Comparison of ENCODE assay signal across 1 cellular context in the genomic region with DNA sequence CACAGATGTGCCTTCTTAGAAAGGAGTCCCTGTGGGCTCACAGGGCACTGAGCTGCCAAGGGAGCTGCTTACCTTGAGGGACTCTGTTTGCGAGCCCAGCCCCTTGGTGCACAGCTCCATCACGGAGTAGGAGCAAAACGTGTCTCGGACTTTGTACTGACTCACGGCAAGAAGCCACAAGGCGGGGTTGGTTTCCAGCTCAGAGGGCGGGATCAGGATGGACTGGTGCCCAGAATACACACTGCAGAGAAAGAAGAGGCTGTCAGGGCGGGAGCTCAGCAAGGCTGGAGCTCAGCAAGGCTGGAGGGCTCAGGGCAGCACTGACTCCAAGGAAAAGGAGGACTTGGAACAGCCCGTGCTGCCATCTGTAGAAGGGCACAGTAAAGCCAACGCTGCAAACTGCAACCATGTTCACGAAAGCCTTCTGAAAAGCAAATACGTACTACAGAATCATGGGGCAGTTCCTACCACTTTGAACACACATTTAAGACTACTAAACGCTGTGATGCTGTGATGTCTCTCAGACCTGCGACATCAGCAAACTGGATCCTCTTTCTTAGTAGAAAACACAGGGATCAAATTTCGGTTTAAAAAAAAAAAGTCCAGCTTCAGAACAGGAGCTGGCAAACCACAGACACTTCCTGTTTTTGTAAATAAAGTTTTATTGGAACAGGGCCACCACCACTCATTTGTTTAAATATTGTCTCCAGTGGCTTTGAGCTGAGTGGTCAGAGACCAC.
TF ChIP-seq lines count a peak whose summit lies in the region.

No MANE protein-coding gene starts in this region.

TF ChIP-seq in GM23338, 12 proteins besides CTCF, POLR2A, EP300 and RAD21 (continued from another document):
- TF ChIP-seq REST (IDR thresholded peaks at IDR 0.05; ENCODE audit: unreplicated experiment): no peak
- no peak for TF ChIP-seq CREB1 (CRISPR knock-in tag; IDR thresholded peaks at IDR 0.05; ENCODE audit: low read depth)
